27 cellular contexts compared by ENCODE assay signal in genomic region chr3:184242297-184242685, GRCh38. TPM values are rescaled to one million over a fixed set of nuclear protein-coding genes. Genes with fewer than 3 reads are reported as not detected.
"Had no signal": no experiment of that assay in that cellular context is flagged by ENCODE, and none has a peak within 500 bp of the region (broad histone marks: within the 10 kb centered on the region; RNA-seq: fewer than 3 reads in every experiment).

No MANE protein-coding gene starts in this region.

- H3K27ac ChIP-seq: left ventricle myocardium inferior, neural progenitor cell, thoracic aorta, upper lobe of left lung had no signal

- H3K4me1 ChIP-seq: neural progenitor cell had no signal

- H3K9ac ChIP-seq: neural progenitor cell had no signal

- DNase-seq: activated CD4-positive, alpha-beta memory T cell treated with anti-CD3 and anti-CD28 coated beads, Interleukin-2, amount 10 ng/mL, durations not matched to agents 7 days and 5 days; activated CD4-positive, alpha-beta T cell treated with anti-CD3 and anti-CD28 coated beads for 48 hours; activated CD4-positive, CD25-positive, alpha-beta regulatory T cell; activated naive CD4-positive, alpha-beta T cell; activated naive CD8-positive, alpha-beta T cell treated with anti-CD3 and anti-CD28 coated beads for 36 hours; activated T-cell treated with anti-CD3 and anti-CD28 coated beads, Interleukin-2, amount 50 U/mL, for 1 hour; amygdala; caudate nucleus; foreskin melanocyte; mesenchymal stem cell; naive B cell; stimulated activated CD4-positive, alpha-beta T cell treated with anti-CD3 and anti-CD28 coated beads, Interleukin-4, amount 100 ng/mL, for 4 hours had no signal

- H3K36me3 ChIP-seq: neural progenitor cell had no signal

- ATAC-seq: activated T-helper 17 cell treated with anti-CD3 and anti-CD28 coated beads, Interleukin-2, amount 50 U/mL, for 72 hours had no signal

- H3K9me3 ChIP-seq: left ventricle myocardium inferior, mucosa of descending colon, thoracic aorta, upper lobe of left lung had no signal

- H3K4me3 ChIP-seq: mucosa of descending colon, neural progenitor cell, smooth muscle cell, thoracic aorta had no signal

- H3K4me2 ChIP-seq: neural progenitor cell, smooth muscle cell had no signal

- H3K27me3 ChIP-seq: neural progenitor cell, upper lobe of left lung had no signal

- H2AFZ ChIP-seq: neural progenitor cell had no signal

- FAIRE-seq: keratinocyte, TTC549 had no signal

RNA-seq across cellular contexts. Expression of gene VWA5B2, which starts 12.9 kb away (rescaled TPM):
- total RNA-seq: activated CD4-positive, alpha-beta memory T cell treated with anti-CD3 and anti-CD28 coated beads, Interleukin-2, amount 10 ng/mL, durations not matched to agents 7 days and 5 days; activated naive CD8-positive, alpha-beta T cell treated with anti-CD3 and anti-CD28 coated beads for 36 hours; activated T-helper 17 cell treated with anti-CD3 and anti-CD28 coated beads, Interleukin-2, amount 50 U/mL, for 72 hours; dermis microvascular lymphatic vessel endothelial cell; epithelial cell of proximal tubule; fibroblast of lung; left ventricle myocardium inferior; pulmonary artery endothelial cell; smooth muscle cell; T-helper 2 cell treated with Interferon-gamma antibody and Interleukin-4, amounts not matched to agents 100 ng/mL and 5 ng/mL, for 36 hours; thoracic aorta had no signal
- polyA plus RNA-seq: fibroblast of lung, keratinocyte, smooth muscle cell had no signal

RNA-seq across cellular contexts. Expression of gene CAMK2N2, which starts 19.1 kb away (rescaled TPM):
- total RNA-seq: activated naive CD8-positive, alpha-beta T cell treated with anti-CD3 and anti-CD28 coated beads for 36 hours; dermis microvascular lymphatic vessel endothelial cell; pulmonary artery endothelial cell; smooth muscle cell; thoracic aorta had no signal
- polyA plus RNA-seq: smooth muscle cell had no signal

RNA-seq across cellular contexts. Expression of gene ECE2, which starts 33.5 kb away (rescaled TPM):
- total RNA-seq: activated CD4-positive, alpha-beta memory T cell treated with anti-CD3 and anti-CD28 coated beads, Interleukin-2, amount 10 ng/mL, durations not matched to agents 7 days and 5 days; activated naive CD8-positive, alpha-beta T cell treated with anti-CD3 and anti-CD28 coated beads for 36 hours; activated T-helper 17 cell treated with anti-CD3 and anti-CD28 coated beads, Interleukin-2, amount 50 U/mL, for 72 hours; dermis microvascular lymphatic vessel endothelial cell; epithelial cell of proximal tubule; fibroblast of lung; left ventricle myocardium inferior; osteocyte; pulmonary artery endothelial cell; smooth muscle cell; T-helper 2 cell treated with Interferon-gamma antibody and Interleukin-4, amounts not matched to agents 100 ng/mL and 5 ng/mL, for 36 hours; thoracic aorta; upper lobe of left lung had no signal
- polyA plus RNA-seq: fibroblast of lung, keratinocyte, smooth muscle cell had no signal
